In genomic region chr6:126534418-126534817, GRCh38 we compare ENCODE assay signal across 31 cellular contexts.
"Had no signal": no experiment of that assay in that cellular context is flagged by ENCODE, and none has a peak within 500 bp of the region (broad histone marks: within the 10 kb centered on the region; RNA-seq: fewer than 3 reads in every experiment).

No MANE protein-coding gene starts in this region.

- H3K4me3 Mint-ChIP-seq: activated CD4-positive, alpha-beta memory T cell treated with anti-CD3 and anti-CD28 coated beads for 36 hours; activated CD4-positive, alpha-beta T cell treated with anti-CD3 and anti-CD28 coated beads for 36 hours; activated CD4-positive, alpha-beta T cell treated with anti-CD3 and anti-CD28 coated beads, Interleukin-2, amount 10 ng/mL, durations not matched to agents 24 days and 14 days; activated CD8-positive, alpha-beta memory T cell treated with anti-CD3 and anti-CD28 coated beads, Interleukin-2, amount 10 ng/mL, durations not matched to agents 7 days and 5 days; activated CD8-positive, alpha-beta T cell treated with anti-CD3 and anti-CD28 coated beads, Interleukin-2, amount 10 ng/mL, durations not matched to agents 7 days and 5 days; activated naive CD4-positive, alpha-beta T cell treated with anti-CD3 and anti-CD28 coated beads for 36 hours; activated naive CD4-positive, alpha-beta T cell treated with anti-CD3 and anti-CD28 coated beads, Interleukin-2, amount 50 U/mL, for 24 hours; activated naive CD8-positive, alpha-beta T cell treated with anti-CD3 and anti-CD28 coated beads for 36 hours; activated naive CD8-positive, alpha-beta T cell treated with anti-CD3 and anti-CD28 coated beads, Interleukin-2, amount 50 U/mL, for 24 hours; activated T-helper 1 cell treated with anti-CD3 and anti-CD28 coated beads, Interleukin-12 subunit alpha, Interleukin-12 subunit beta, Interleukin-2, Interleukin-4 antibody, amounts not matched to agents 30 ng/mL and 10 ng/mL and 1 ng/mL, durations not matched to agents 14 hours and 24 hours and 36 hours had no signal

- H3K27me3 ChIP-seq: adrenal gland, body of pancreas, cardiac muscle cell, colonic mucosa, esophagus muscularis mucosa, gastroesophageal sphincter had no signal

- H3K9me3 Mint-ChIP-seq: activated CD4-positive, alpha-beta memory T cell treated with anti-CD3 and anti-CD28 coated beads for 36 hours; activated CD4-positive, alpha-beta T cell treated with anti-CD3 and anti-CD28 coated beads, Interleukin-2, amount 10 ng/mL, durations not matched to agents 24 days and 14 days; activated naive CD4-positive, alpha-beta T cell treated with anti-CD3 and anti-CD28 coated beads for 36 hours; activated naive CD4-positive, alpha-beta T cell treated with anti-CD3 and anti-CD28 coated beads, Interleukin-2, amount 50 U/mL, for 24 hours; activated naive CD8-positive, alpha-beta T cell treated with anti-CD3 and anti-CD28 coated beads for 36 hours; activated naive CD8-positive, alpha-beta T cell treated with anti-CD3 and anti-CD28 coated beads, Interleukin-2, amount 50 U/mL, for 24 hours; activated T-helper 1 cell treated with anti-CD3 and anti-CD28 coated beads, Interleukin-12 subunit alpha, Interleukin-12 subunit beta, Interleukin-2, Interleukin-4 antibody, amounts not matched to agents 30 ng/mL and 10 ng/mL and 1 ng/mL, durations not matched to agents 14 hours and 24 hours and 36 hours; activated T-helper 2 cell treated with anti-CD3 and anti-CD28 coated beads, Interferon-gamma antibody, Interleukin-2, Interleukin-4, amounts not matched to agents 10 μg/mL and 5 μg/mL and 100 μg/mL, durations not matched to agents 14 hours and 24 hours and 36 hours had no signal

- H3K9me3 ChIP-seq: adrenal gland, body of pancreas, colonic mucosa, esophagus muscularis mucosa, gastroesophageal sphincter had no signal

- H3K4me1 Mint-ChIP-seq: activated CD4-positive, alpha-beta T cell treated with anti-CD3 and anti-CD28 coated beads for 36 hours; activated CD4-positive, alpha-beta T cell treated with anti-CD3 and anti-CD28 coated beads, Interleukin-2, amount 10 ng/mL, durations not matched to agents 24 days and 14 days; activated naive CD4-positive, alpha-beta T cell treated with anti-CD3 and anti-CD28 coated beads, Interleukin-2, amount 50 U/mL, for 24 hours; activated naive CD8-positive, alpha-beta T cell treated with anti-CD3 and anti-CD28 coated beads for 36 hours; activated naive CD8-positive, alpha-beta T cell treated with anti-CD3 and anti-CD28 coated beads, Interleukin-2, amount 50 U/mL, for 24 hours had no signal

- DNase-seq: activated CD4-positive, alpha-beta memory T cell treated with anti-CD3 and anti-CD28 coated beads for 36 hours; activated CD4-positive, alpha-beta T cell treated with anti-CD3 and anti-CD28 coated beads for 36 hours; activated CD4-positive, alpha-beta T cell treated with anti-CD3 and anti-CD28 coated beads, Interleukin-2, amount 10 ng/mL, durations not matched to agents 24 days and 14 days; activated CD4-positive, CD25-positive, alpha-beta regulatory T cell; activated CD4-positive, CD25-positive, alpha-beta regulatory T cell treated with anti-CD3 and anti-CD28 coated beads, Interleukin-2, amount 50 U/mL, for 72 hours; activated CD8-positive, alpha-beta memory T cell treated with anti-CD3 and anti-CD28 coated beads, Interleukin-2, amount 10 ng/mL, durations not matched to agents 7 days and 5 days; activated CD8-positive, alpha-beta memory T cell treated with anti-CD3 and anti-CD28 coated beads, Interleukin-2, amount 50 U/mL, for 4 hours; activated CD8-positive, alpha-beta T cell treated with anti-CD3 and anti-CD28 coated beads, Interleukin-2, amount 10 ng/mL, durations not matched to agents 7 days and 5 days; activated effector memory CD4-positive, alpha-beta T cell treated with anti-CD3 and anti-CD28 coated beads, Interleukin-2, amount 50 U/mL, for 16 hours; activated naive CD4-positive, alpha-beta T cell treated with anti-CD3 and anti-CD28 coated beads for 36 hours; activated naive CD8-positive, alpha-beta T cell treated with anti-CD3 and anti-CD28 coated beads for 36 hours; activated naive CD8-positive, alpha-beta T cell treated with anti-CD3 and anti-CD28 coated beads, Interleukin-2, amount 50 U/mL, for 24 hours; activated T-cell treated with anti-CD3 and anti-CD28 coated beads, Interleukin-2, amount 50 U/mL, for 1 hour; activated T-cell treated with anti-CD3 and anti-CD28 coated beads, Interleukin-2, amount 50 U/mL, for 48 hours; adrenal gland; amygdala; aorta; body of pancreas; central memory CD4-positive, alpha-beta T cell; cerebellar nuclear complex; colonic mucosa; effector CD8-positive, alpha-beta T cell; erythroblast; foreskin melanocyte; T-helper 2 cell had no signal

- H3K4me3 ChIP-seq: adrenal gland, body of pancreas, cardiac muscle cell, colonic mucosa, esophagus muscularis mucosa, gastroesophageal sphincter had no signal

- H3K27me3 Mint-ChIP-seq: activated CD4-positive, alpha-beta memory T cell treated with anti-CD3 and anti-CD28 coated beads for 36 hours; activated CD4-positive, alpha-beta T cell treated with anti-CD3 and anti-CD28 coated beads for 36 hours; activated CD8-positive, alpha-beta memory T cell treated with anti-CD3 and anti-CD28 coated beads, Interleukin-2, amount 10 ng/mL, durations not matched to agents 7 days and 5 days; activated naive CD4-positive, alpha-beta T cell treated with anti-CD3 and anti-CD28 coated beads, Interleukin-2, amount 50 U/mL, for 24 hours; activated naive CD8-positive, alpha-beta T cell treated with anti-CD3 and anti-CD28 coated beads for 36 hours; activated naive CD8-positive, alpha-beta T cell treated with anti-CD3 and anti-CD28 coated beads, Interleukin-2, amount 50 U/mL, for 24 hours had no signal

- H3K27ac ChIP-seq: adrenal gland, body of pancreas, cardiac muscle cell, colonic mucosa, esophagus muscularis mucosa, gastroesophageal sphincter had no signal

- H3K4me1 ChIP-seq: adrenal gland, colonic mucosa had no signal

- H3K36me3 ChIP-seq: adrenal gland, cardiac muscle cell, colonic mucosa, esophagus muscularis mucosa, gastroesophageal sphincter had no signal

- H3K36me3 Mint-ChIP-seq: activated CD4-positive, alpha-beta memory T cell treated with anti-CD3 and anti-CD28 coated beads for 36 hours; activated CD8-positive, alpha-beta memory T cell treated with anti-CD3 and anti-CD28 coated beads, Interleukin-2, amount 10 ng/mL, durations not matched to agents 7 days and 5 days; activated naive CD4-positive, alpha-beta T cell treated with anti-CD3 and anti-CD28 coated beads, Interleukin-2, amount 50 U/mL, for 24 hours; activated naive CD8-positive, alpha-beta T cell treated with anti-CD3 and anti-CD28 coated beads for 36 hours had no signal

- H3K27ac Mint-ChIP-seq: activated CD4-positive, alpha-beta memory T cell treated with anti-CD3 and anti-CD28 coated beads for 36 hours; activated CD4-positive, alpha-beta T cell treated with anti-CD3 and anti-CD28 coated beads for 36 hours; activated CD4-positive, alpha-beta T cell treated with anti-CD3 and anti-CD28 coated beads, Interleukin-2, amount 10 ng/mL, durations not matched to agents 24 days and 14 days; activated CD8-positive, alpha-beta memory T cell treated with anti-CD3 and anti-CD28 coated beads, Interleukin-2, amount 10 ng/mL, durations not matched to agents 7 days and 5 days; activated CD8-positive, alpha-beta T cell treated with anti-CD3 and anti-CD28 coated beads, Interleukin-2, amount 10 ng/mL, durations not matched to agents 7 days and 5 days; activated naive CD4-positive, alpha-beta T cell treated with anti-CD3 and anti-CD28 coated beads for 36 hours; activated naive CD4-positive, alpha-beta T cell treated with anti-CD3 and anti-CD28 coated beads, Interleukin-2, amount 50 U/mL, for 24 hours; activated naive CD8-positive, alpha-beta T cell treated with anti-CD3 and anti-CD28 coated beads for 36 hours; activated naive CD8-positive, alpha-beta T cell treated with anti-CD3 and anti-CD28 coated beads, Interleukin-2, amount 50 U/mL, for 24 hours; activated T-helper 1 cell treated with anti-CD3 and anti-CD28 coated beads, Interleukin-12 subunit alpha, Interleukin-12 subunit beta, Interleukin-2, Interleukin-4 antibody, amounts not matched to agents 30 ng/mL and 10 ng/mL and 1 ng/mL, durations not matched to agents 14 hours and 24 hours and 36 hours; activated T-helper 2 cell treated with anti-CD3 and anti-CD28 coated beads, Interferon-gamma antibody, Interleukin-2, Interleukin-4, amounts not matched to agents 10 μg/mL and 5 μg/mL and 100 μg/mL, durations not matched to agents 14 hours and 24 hours and 36 hours had no signal
